1 cellular context compared by ENCODE assay signal in the genomic region with DNA sequence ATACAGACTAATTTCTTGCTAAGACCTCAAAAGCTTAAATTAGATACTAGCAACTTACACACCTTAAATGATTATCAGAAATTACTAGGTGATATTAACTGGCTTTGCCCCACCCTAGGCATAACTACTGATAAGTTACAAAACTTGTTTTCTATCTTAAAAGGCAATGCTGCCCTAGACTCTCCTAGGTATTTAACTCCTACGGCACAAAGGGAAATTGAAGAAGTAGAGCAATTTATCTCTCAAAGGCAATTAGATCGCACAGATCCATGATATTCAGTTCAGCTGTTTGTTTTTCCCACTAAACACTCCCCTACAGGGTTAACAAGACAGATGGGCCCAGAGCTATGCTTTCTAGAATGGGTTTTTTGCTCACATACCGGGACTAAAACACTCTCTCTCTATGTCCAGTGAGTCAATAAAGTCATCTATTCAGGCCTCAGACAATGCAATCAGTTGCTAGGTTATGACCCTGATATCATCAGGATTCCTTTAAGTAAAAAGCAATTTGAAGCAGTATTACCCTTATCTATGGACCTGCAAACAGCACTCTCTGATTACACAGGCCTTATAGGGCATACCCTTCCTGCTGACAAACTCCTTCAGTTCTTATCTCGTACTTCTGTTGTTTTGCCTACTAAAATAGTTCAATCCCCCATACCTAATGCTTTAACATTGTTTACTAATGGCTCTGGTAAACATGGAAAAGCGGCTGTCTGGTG.
TF ChIP-seq lines count a peak whose summit lies in the region.

No MANE protein-coding gene starts in this region.

TF ChIP-seq in HepG2, 621 proteins besides CTCF, POLR2A, EP300 and RAD21:
- TF ChIP-seq, protein P1, sequence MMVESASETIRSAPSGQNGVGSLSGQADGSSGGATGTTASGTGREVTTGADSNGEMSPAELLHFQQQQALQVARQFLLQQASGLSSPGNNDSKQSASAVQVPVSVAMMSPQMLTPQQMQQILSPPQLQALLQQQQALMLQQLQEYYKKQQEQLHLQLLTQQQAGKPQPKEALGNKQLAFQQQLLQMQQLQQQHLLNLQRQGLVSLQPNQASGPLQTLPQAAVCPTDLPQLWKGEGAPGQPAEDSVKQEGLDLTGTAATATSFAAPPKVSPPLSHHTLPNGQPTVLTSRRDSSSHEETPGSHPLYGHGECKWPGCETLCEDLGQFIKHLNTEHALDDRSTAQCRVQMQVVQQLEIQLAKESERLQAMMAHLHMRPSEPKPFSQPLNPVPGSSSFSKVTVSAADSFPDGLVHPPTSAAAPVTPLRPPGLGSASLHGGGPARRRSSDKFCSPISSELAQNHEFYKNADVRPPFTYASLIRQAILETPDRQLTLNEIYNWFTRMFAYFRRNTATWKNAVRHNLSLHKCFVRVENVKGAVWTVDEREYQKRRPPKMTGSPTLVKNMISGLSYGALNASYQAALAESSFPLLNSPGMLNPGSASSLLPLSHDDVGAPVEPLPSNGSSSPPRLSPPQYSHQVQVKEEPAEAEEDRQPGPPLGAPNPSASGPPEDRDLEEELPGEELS (CRISPR knock-in tag; IDR thresholded peaks at IDR 0.05): no peak
- TF ChIP-seq HOXD1 (CRISPR knock-in tag; IDR thresholded peaks at IDR 0.05): no peak
- TF ChIP-seq GFI1 (CRISPR knock-in tag; IDR thresholded peaks at IDR 0.05; ENCODE audit: borderline replicate concordance): peak; percentile 54; the same call in 1 of the 2 replicates
- TF ChIP-seq SRF (IDR thresholded peaks at IDR 0.05; ENCODE audit: low read depth, low read length): peak; percentile 61; the same call in 1 of the 2 replicates
- TF ChIP-seq, protein P2, sequence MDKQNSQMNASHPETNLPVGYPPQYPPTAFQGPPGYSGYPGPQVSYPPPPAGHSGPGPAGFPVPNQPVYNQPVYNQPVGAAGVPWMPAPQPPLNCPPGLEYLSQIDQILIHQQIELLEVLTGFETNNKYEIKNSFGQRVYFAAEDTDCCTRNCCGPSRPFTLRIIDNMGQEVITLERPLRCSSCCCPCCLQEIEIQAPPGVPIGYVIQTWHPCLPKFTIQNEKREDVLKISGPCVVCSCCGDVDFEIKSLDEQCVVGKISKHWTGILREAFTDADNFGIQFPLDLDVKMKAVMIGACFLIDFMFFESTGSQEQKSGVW (CRISPR knock-in tag; IDR thresholded peaks at IDR 0.05; ENCODE audit: borderline replicate concordance): no peak
- no peak for TF ChIP-seq FOXP1 (IDR thresholded peaks at IDR 0.05)
- 0 out of 2 replicates have a peak, but pooled peaks have one; percentile 18 for TF ChIP-seq FOXP1 (CRISPR knock-in tag; IDR thresholded peaks at IDR 0.05)
- TF ChIP-seq, protein P3, sequence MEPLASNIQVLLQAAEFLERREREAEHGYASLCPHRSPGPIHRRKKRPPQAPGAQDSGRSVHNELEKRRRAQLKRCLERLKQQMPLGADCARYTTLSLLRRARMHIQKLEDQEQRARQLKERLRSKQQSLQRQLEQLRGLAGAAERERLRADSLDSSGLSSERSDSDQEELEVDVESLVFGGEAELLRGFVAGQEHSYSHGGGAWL (CRISPR knock-in tag; IDR thresholded peaks at IDR 0.05): no peak
- TF ChIP-seq PTBP1 (IDR thresholded peaks at IDR 0.05; ENCODE audit: low read depth, low read length, poor library complexity, severe bottlenecking): no peak
- peak; percentile 80 for TF ChIP-seq ZNF652 (CRISPR knock-in tag; IDR thresholded peaks at IDR 0.05; ENCODE audit: borderline replicate concordance, low read depth)
